13 cellular contexts compared by ENCODE assay signal in the genomic region with DNA sequence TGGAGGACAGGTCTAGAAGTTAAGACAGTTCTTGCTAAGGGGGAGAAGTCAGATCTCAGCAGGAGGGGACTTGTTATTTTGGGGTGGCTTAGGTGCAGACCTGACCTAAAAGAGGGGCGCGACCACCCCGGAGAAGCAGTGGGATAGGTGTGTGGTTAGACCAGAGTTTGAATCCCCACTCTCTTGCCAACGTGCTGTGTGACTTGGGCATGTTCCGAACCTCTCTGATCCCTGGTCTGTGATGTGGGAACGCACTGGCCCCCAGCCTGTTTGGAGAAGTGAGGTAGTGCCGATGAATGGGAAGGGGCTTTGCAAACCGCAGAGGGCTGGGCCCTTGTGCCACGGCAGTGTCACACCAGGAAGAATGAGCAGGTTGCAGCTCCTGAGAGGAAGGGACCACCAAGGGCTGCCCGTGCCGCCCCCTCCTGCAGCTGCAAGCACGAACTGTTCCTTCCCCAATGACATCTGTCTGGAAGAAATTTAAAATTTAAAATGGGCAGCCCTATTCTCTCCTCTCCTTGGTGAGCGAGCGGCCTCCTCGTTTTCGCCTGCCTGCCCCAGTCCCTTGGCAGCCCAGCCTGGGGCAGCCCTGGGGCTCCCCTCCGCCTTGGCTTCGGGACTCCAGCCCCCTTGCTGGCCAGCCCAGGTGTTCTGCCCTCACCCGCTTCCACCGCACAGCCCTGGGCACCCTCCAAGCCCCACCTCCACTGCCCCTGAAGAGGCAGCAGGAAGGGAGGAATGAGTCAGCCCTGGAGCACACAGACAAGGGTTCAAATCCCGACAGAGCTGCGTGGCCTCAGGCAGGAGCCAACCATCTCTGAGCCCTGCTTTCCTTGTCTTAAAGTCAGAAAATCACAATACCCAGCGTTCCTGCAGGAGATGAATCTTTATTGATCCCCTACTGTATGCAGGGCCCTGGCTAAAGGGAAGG. TPM values are rescaled to one million over a fixed set of nuclear protein-coding genes. Genes with fewer than 3 reads are reported as not detected.
A peak's percentile ranks its signal among the peaks of the same experiment; 100 is the strongest.
DNase-seq lines count a peak whose midpoint lies in the region; ATAC-seq, FAIRE-seq and TF ChIP-seq lines count a peak whose summit lies in the region.
"Had no signal": no experiment of that assay in that cellular context is flagged by ENCODE, and none has a peak within 500 bp of the region (broad histone marks: within the 10 kb centered on the region; RNA-seq: fewer than 3 reads in every experiment).

No MANE protein-coding gene starts in this region.

- no peaks in the 10 kb centered on the region for H3K9me3 Mint-ChIP-seq in MCF 10A (ENCODE audit: unreplicated experiment)

- POLR2A ChIA-PET in MCF 10A (lab: Yijun Ruan, JAX): interaction anchor here (1.0 kb wide), 1 partner anchor 455 kb away, joined by 3 read pairs; no protein-coding TSS in a partner anchor
- POLR2A ChIA-PET in RWPE1 (lab: Yijun Ruan, JAX; ENCODE audit: low non-redundant PET): no interaction called here

- TF ChIP-seq CTCF in MCF 10A (IDR thresholded peaks at IDR 0.05; ENCODE audit: unreplicated experiment): no peak
- no peak for TF ChIP-seq CTCF in breast epithelium (IDR thresholded peaks at IDR 0.05)
- no peak for TF ChIP-seq CTCF in RWPE1 (conservative IDR thresholded peaks at IDR 0.05; ENCODE audit: low read depth)
- TF ChIP-seq CTCF in hepatocyte (IDR thresholded peaks at IDR 0.05; ENCODE audit: poor library complexity): no peak
- no peak for TF ChIP-seq CTCF in smooth muscle cell (IDR thresholded peaks at IDR 0.05; ENCODE audit: borderline replicate concordance, insufficient read depth, poor library complexity, severe bottlenecking)
- TF ChIP-seq CTCF in pancreas (IDR thresholded peaks at IDR 0.05): no peak

- H3K4me3 Mint-ChIP-seq in MCF 10A (ENCODE audit: unreplicated experiment): peak overlapping the region; percentile 54

- H3K9ac ChIP-seq in smooth muscle cell (ENCODE audit: low read depth): no peak overlapping the region

- TF ChIP-seq POLR2A in breast epithelium (IDR thresholded peaks at IDR 0.05): no peak

- no peaks in the 10 kb centered on the region for H3K36me3 ChIP-seq in breast epithelium
- no peaks in the 10 kb centered on the region for H3K36me3 ChIP-seq in hepatocyte (replicated peaks; ENCODE audit: insufficient read depth, low read depth)
- H3K36me3 ChIP-seq in smooth muscle cell (ENCODE audit: low read depth): no peaks in the 10 kb centered on the region
- no peaks in the 10 kb centered on the region for H3K36me3 ChIP-seq in pancreas

- H3K27me3 ChIP-seq in breast epithelium (peaks cover 12 to 94% of the 10 kb centered on the region in 2 donors), hepatocyte (peaks cover 72% of the 10 kb centered on the region), smooth muscle cell (ENCODE audit: low read depth) (peaks cover 40% of the 10 kb centered on the region), pancreas (peaks cover 0 to 35% (median 14%) of the 10 kb centered on the region in 4 donors)

- H3K27me3 Mint-ChIP-seq in MCF 10A (ENCODE audit: insufficient read depth, unreplicated experiment): peaks cover 11% of the 10 kb centered on the region

- H3F3A ChIP-seq in smooth muscle cell (ENCODE audit: low read depth): no peaks in the 10 kb centered on the region

- CTCF ChIA-PET in MCF 10A (lab: Yijun Ruan, JAX) (interaction anchor here (0.6 to 2.9 kb wide), 3 partner anchors 72 to 188 kb away, joined by 3 to 14 read pairs (median 3); no protein-coding TSS in a partner anchor), RWPE1 (lab: Yijun Ruan, JAX) (interaction anchor here (0.9 to 1.3 kb wide), 3 partner anchors 61 to 98 kb away, joined by 3 read pairs; no protein-coding TSS in a partner anchor)

- intact Hi-C loops in MCF 10A (cut with micrococcal nuclease) (no loop called here), breast epithelium (cut with DNase I; ENCODE audit: low total_unique reads) (no loop called here), pancreas (cut with DNase I) (no loop called here)

- no peak for ATAC-seq in pancreas

- H3K27ac ChIP-seq in breast epithelium (no peak overlapping the region), RWPE1 (peak overlapping the region; percentile 86), hepatocyte (no peak overlapping the region), smooth muscle cell (ENCODE audit: low read depth) (no peak overlapping the region), pancreas (no peak overlapping the region)

- WGBS in hepatocyte (ENCODE audit: low lambda C conversion rate, missing lambda C conversion rate): 82% methylated on average over 23 of the region's 23 CpGs
- WGBS in smooth muscle cell (ENCODE audit: low lambda C conversion rate): 81% methylated on average over 19 of the region's 23 CpGs
- WGBS in pancreas, 2 donors: 55 to 57% methylated on average over 23 of the region's 23 CpGs

- BruUV-seq in MCF 10A (replicated peaks; lab: Mats Ljungman, UMichigan): no TSS peak

- H3K9me3 ChIP-seq in breast epithelium (no peaks in the 10 kb centered on the region), hepatocyte (ENCODE audit: low read depth) (no peaks in the 10 kb centered on the region), smooth muscle cell (replicated peaks; ENCODE audit: low read depth) (no peaks in the 10 kb centered on the region), pancreas (no peaks in the 10 kb centered on the region)

- H3K4me1 ChIP-seq in breast epithelium (peaks cover 15 to 16% of the 10 kb centered on the region in 2 donors), hepatocyte (ENCODE audit: insufficient read depth) (peaks cover 12% of the 10 kb centered on the region), smooth muscle cell (ENCODE audit: low read depth) (peaks cover 13% of the 10 kb centered on the region), pancreas (peaks cover 3 to 7% (median 4%) of the 10 kb centered on the region in 3 donors)

- H3K9me2 ChIP-seq in hepatocyte (replicated peaks; ENCODE audit: insufficient read depth): no peaks in the 10 kb centered on the region

- no peaks in the 10 kb centered on the region for H3K36me3 Mint-ChIP-seq in MCF 10A (ENCODE audit: insufficient read depth, unreplicated experiment)

- H3K4me3 ChIP-seq in breast epithelium: no peak overlapping the region
- H3K4me3 ChIP-seq in hepatocyte: no peak overlapping the region
- H3K4me3 ChIP-seq in smooth muscle cell: no peak overlapping the region
- H3K4me3 ChIP-seq in pancreas: no peak overlapping the region

- FAIRE-seq in pancreas (lab: Jason Lieb, UNC): no peak
- FAIRE-seq: G401.6 had no signal

- H3K79me2 ChIP-seq in hepatocyte (no peaks in the 10 kb centered on the region), smooth muscle cell (ENCODE audit: low read depth) (no peaks in the 10 kb centered on the region)

- DNase-seq in MCF 10A (ENCODE audit: unreplicated experiment) (no peak), breast epithelium (ENCODE audit: low spot score in 2 of 2) (no peak), RWPE1 (ENCODE audit: low spot score) (no peak), hepatocyte (ENCODE audit: low spot score) (no peak), smooth muscle cell (lab: John Stamatoyannopoulos, UW; ENCODE audit: unreplicated experiment) (no peak), occipital lobe (lab: John Stamatoyannopoulos, UW) (no peak), KG1 (lab: John Stamatoyannopoulos, UW) (no peak), pancreas (no peak)
- DNase-seq: Kasumi-1; NCI-H2081 treated with DMSO at 0.1 percent for 48 hours; stimulated activated CD4-positive, alpha-beta T cell treated with anti-CD3 and anti-CD28 coated beads, Interleukin-1b, Interleukin-23, amount 100 ng/mL, for 48 hours had no signal

- H3K4me2 ChIP-seq in hepatocyte (peak overlapping the region; percentile 100), smooth muscle cell (peak overlapping the region; percentile 98)

- H2AFZ ChIP-seq in hepatocyte: no peak overlapping the region
- no peak overlapping the region for H2AFZ ChIP-seq in smooth muscle cell (ENCODE audit: low read depth)

- no peaks in the 10 kb centered on the region for H4K20me1 ChIP-seq in hepatocyte (ENCODE audit: insufficient read depth, poor library complexity, severe bottlenecking)
- no peaks in the 10 kb centered on the region for H4K20me1 ChIP-seq in smooth muscle cell (ENCODE audit: low read depth)

- H3K4me1 Mint-ChIP-seq in MCF 10A (ENCODE audit: insufficient read depth, unreplicated experiment): peaks cover 18% of the 10 kb centered on the region

- H3K27ac Mint-ChIP-seq in MCF 10A (ENCODE audit: low read depth, unreplicated experiment): no peak overlapping the region

RNA-seq across cellular contexts. Expression of gene FIBCD1, which starts 1.6 kb away (rescaled TPM):
- 1.6 and 2.8 TPM in 2 replicates for total RNA-seq in MCF 10A (2022)
- under 1 TPM in 2 of 3 donors, not detected in 1; 0.16 to 0.44 TPM for total RNA-seq in breast epithelium
- total RNA-seq in hepatocyte: 0.33 TPM in 1 of 2 replicates, not detected in the other
- polyA plus RNA-seq in hepatocyte: 0.73 TPM in 1 of 2 replicates, not detected in the other
- total RNA-seq in smooth muscle cell: 1.3 and 1.8 TPM in 2 replicates
- polyA plus RNA-seq in smooth muscle cell: 2.4 and 4.7 TPM in 2 replicates
- total RNA-seq in occipital lobe: 1.4 TPM
- under 1 TPM in 1 of 6 donors, not detected in 5; 0.47 TPM for total RNA-seq in pancreas
- polyA plus RNA-seq in pancreas: not detected

RNA-seq across cellular contexts. Expression of gene QRFP, which starts 40.8 kb away (rescaled TPM):
- total RNA-seq in MCF 10A (2022): not detected in 2 replicates
- not detected for total RNA-seq in breast epithelium
- total RNA-seq in hepatocyte: not detected in 2 replicates
- 0.21 and 0.74 TPM in 2 replicates for polyA plus RNA-seq in hepatocyte
- total RNA-seq in smooth muscle cell: not detected in 2 replicates
- polyA plus RNA-seq in smooth muscle cell: 0.15 and 0.24 TPM in 2 replicates
- not detected for total RNA-seq in occipital lobe
- not detected for total RNA-seq in pancreas
- not detected for polyA plus RNA-seq in pancreas
- total RNA-seq: dermis blood vessel endothelial cell had no signal
